In genomic region chr10:102917314-102917961, GRCh38 we compare ENCODE assay signal across 1 cellular context.
TF ChIP-seq lines count a peak whose summit lies in the region.

No MANE protein-coding gene starts in this region.

TF ChIP-seq in HepG2, 621 proteins besides CTCF, POLR2A, EP300 and RAD21 (continued from another document and continues in another):
- TF ChIP-seq ZNF225 (CRISPR knock-in tag; IDR thresholded peaks at IDR 0.05) (peak; percentile 57; the same call in 1 of the 2 replicates), ZNF296 (CRISPR knock-in tag; conservative IDR thresholded peaks at IDR 0.05) (no peak), SRSF9 (IDR thresholded peaks at IDR 0.05; ENCODE audit: borderline replicate concordance, insufficient read depth, low read depth, low read length, poor library complexity, severe bottlenecking) (no peak), ZFP62 (CRISPR knock-in tag; IDR thresholded peaks at IDR 0.05) (no peak), U2AF1 (optimal IDR thresholded peaks at IDR 0.05; ENCODE audit: low read depth, low read length) (no peak), ZNF234 (CRISPR knock-in tag; conservative IDR thresholded peaks at IDR 0.05) (peak; percentile 71; the same call in 1 of the 2 replicates), TCF7 (IDR thresholded peaks at IDR 0.05; ENCODE audit: low read depth) (no peak), TOPORS (CRISPR knock-in tag; IDR thresholded peaks at IDR 0.05) (no peak), ZNF569 (CRISPR knock-in tag; IDR thresholded peaks at IDR 0.05; ENCODE audit: borderline replicate concordance) (no peak), ZNF746 (CRISPR knock-in tag; IDR thresholded peaks at IDR 0.05) (no peak), ZNF207 (IDR thresholded peaks at IDR 0.05; ENCODE audit: borderline replicate concordance) (no peak), ZBTB44 (CRISPR knock-in tag; IDR thresholded peaks at IDR 0.05) (no peak), ZNF430 (CRISPR knock-in tag; IDR thresholded peaks at IDR 0.05) (no peak; the same call in 1 of the 2 replicates), ZXDC (CRISPR knock-in tag; IDR thresholded peaks at IDR 0.05) (no peak), NFIC (IDR thresholded peaks at IDR 0.05; ENCODE audit: low read length) (no peak), THAP11 (CRISPR knock-in tag; IDR thresholded peaks at IDR 0.05) (no peak), ZNF563 (CRISPR knock-in tag; IDR thresholded peaks at IDR 0.05) (no peak), SMARCC2 (IDR thresholded peaks at IDR 0.05) (no peak), ZNF17 (CRISPR knock-in tag; IDR thresholded peaks at IDR 0.05) (no peak), ZNF136 (CRISPR knock-in tag; IDR thresholded peaks at IDR 0.05; ENCODE audit: low read depth) (no peak), MED13 (CRISPR knock-in tag; IDR thresholded peaks at IDR 0.05) (0 out of 2 replicates have a peak, but pooled peaks have one; percentile 34), ZMYM2 (CRISPR knock-in tag; IDR thresholded peaks at IDR 0.05) (no peak), RBFOX2 (IDR thresholded peaks at IDR 0.05; ENCODE audit: low read depth, low read length) (no peak), DDIT3 (CRISPR knock-in tag; IDR thresholded peaks at IDR 0.05) (no peak), NAIF1 (CRISPR knock-in tag; IDR thresholded peaks at IDR 0.05; ENCODE audit: borderline replicate concordance) (peak; percentile 13; the same call in 1 of the 2 replicates), ISL2 (CRISPR knock-in tag; IDR thresholded peaks at IDR 0.05) (no peak), ZNF530 (CRISPR knock-in tag; IDR thresholded peaks at IDR 0.05; ENCODE audit: low read depth) (no peak), NFE2L2 (IDR thresholded peaks at IDR 0.05; ENCODE audit: low read length) (no peak), JARID2 (CRISPR knock-in tag; IDR thresholded peaks at IDR 0.05; ENCODE audit: insufficient replicate concordance) (no peak), MAFK (conservative IDR thresholded peaks at IDR 0.05 in 1 of 2, IDR thresholded peaks at IDR 0.05 in 1 of 2; ENCODE audit: low read length in 2 of 2) (no peak), ZBTB39 (CRISPR knock-in tag; IDR thresholded peaks at IDR 0.05) (no peak), CREM (IDR thresholded peaks at IDR 0.05) (no peak), CREM (CRISPR knock-in tag; IDR thresholded peaks at IDR 0.05) (no peak), ELF4 (CRISPR knock-in tag; IDR thresholded peaks at IDR 0.05; ENCODE audit: borderline replicate concordance) (no peak), ZFY (CRISPR knock-in tag; IDR thresholded peaks at IDR 0.05) (no peak), ZFYVE20 (CRISPR knock-in tag; IDR thresholded peaks at IDR 0.05; ENCODE audit: borderline replicate concordance, low read depth) (no peak), FIP1L1 (IDR thresholded peaks at IDR 0.05; ENCODE audit: borderline replicate concordance, insufficient read depth, low read depth, low read length) (no peak), SMAD9 (CRISPR knock-in tag; IDR thresholded peaks at IDR 0.05) (no peak), ZNF232 (CRISPR knock-in tag; IDR thresholded peaks at IDR 0.05; ENCODE audit: borderline replicate concordance) (no peak), ZNF598 (CRISPR knock-in tag; IDR thresholded peaks at IDR 0.05; ENCODE audit: borderline replicate concordance) (peak; percentile 62; the same call in 1 of the 2 replicates), ZNF20 (CRISPR knock-in tag; IDR thresholded peaks at IDR 0.05) (no peak), PAF1 (CRISPR knock-in tag; IDR thresholded peaks at IDR 0.05) (no peak), MTF1 (CRISPR knock-in tag; IDR thresholded peaks at IDR 0.05) (no peak), ZBTB20 (CRISPR knock-in tag; IDR thresholded peaks at IDR 0.05; ENCODE audit: borderline replicate concordance, low read depth) (peak; percentile 73), ARNTL (CRISPR knock-in tag; IDR thresholded peaks at IDR 0.05) (no peak), RAD51 (IDR thresholded peaks at IDR 0.05; ENCODE audit: borderline replicate concordance) (no peak)
- TF ChIP-seq, protein P1, sequence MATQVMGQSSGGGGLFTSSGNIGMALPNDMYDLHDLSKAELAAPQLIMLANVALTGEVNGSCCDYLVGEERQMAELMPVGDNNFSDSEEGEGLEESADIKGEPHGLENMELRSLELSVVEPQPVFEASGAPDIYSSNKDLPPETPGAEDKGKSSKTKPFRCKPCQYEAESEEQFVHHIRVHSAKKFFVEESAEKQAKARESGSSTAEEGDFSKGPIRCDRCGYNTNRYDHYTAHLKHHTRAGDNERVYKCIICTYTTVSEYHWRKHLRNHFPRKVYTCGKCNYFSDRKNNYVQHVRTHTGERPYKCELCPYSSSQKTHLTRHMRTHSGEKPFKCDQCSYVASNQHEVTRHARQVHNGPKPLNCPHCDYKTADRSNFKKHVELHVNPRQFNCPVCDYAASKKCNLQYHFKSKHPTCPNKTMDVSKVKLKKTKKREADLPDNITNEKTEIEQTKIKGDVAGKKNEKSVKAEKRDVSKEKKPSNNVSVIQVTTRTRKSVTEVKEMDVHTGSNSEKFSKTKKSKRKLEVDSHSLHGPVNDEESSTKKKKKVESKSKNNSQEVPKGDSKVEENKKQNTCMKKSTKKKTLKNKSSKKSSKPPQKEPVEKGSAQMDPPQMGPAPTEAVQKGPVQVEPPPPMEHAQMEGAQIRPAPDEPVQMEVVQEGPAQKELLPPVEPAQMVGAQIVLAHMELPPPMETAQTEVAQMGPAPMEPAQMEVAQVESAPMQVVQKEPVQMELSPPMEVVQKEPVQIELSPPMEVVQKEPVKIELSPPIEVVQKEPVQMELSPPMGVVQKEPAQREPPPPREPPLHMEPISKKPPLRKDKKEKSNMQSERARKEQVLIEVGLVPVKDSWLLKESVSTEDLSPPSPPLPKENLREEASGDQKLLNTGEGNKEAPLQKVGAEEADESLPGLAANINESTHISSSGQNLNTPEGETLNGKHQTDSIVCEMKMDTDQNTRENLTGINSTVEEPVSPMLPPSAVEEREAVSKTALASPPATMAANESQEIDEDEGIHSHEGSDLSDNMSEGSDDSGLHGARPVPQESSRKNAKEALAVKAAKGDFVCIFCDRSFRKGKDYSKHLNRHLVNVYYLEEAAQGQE (IDR thresholded peaks at IDR 0.05; ENCODE audit: borderline replicate concordance in 1 of 2, low read depth in 1 of 2, low read length in 2 of 2): no peak
- TF ChIP-seq, protein P2, sequence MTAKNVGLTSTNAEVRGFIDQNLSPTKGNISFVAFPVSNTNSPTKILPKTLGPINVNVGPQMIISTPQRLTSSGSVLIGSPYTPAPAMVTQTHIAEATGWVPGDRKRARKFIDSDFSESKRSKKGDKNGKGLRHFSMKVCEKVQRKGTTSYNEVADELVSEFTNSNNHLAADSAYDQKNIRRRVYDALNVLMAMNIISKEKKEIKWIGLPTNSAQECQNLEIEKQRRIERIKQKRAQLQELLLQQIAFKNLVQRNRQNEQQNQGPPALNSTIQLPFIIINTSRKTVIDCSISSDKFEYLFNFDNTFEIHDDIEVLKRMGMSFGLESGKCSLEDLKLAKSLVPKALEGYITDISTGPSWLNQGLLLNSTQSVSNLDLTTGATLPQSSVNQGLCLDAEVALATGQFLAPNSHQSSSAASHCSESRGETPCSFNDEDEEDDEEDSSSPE (CRISPR knock-in tag; IDR thresholded peaks at IDR 0.05): no peak; the same call in 1 of the 2 replicates
- TF ChIP-seq, protein P3, sequence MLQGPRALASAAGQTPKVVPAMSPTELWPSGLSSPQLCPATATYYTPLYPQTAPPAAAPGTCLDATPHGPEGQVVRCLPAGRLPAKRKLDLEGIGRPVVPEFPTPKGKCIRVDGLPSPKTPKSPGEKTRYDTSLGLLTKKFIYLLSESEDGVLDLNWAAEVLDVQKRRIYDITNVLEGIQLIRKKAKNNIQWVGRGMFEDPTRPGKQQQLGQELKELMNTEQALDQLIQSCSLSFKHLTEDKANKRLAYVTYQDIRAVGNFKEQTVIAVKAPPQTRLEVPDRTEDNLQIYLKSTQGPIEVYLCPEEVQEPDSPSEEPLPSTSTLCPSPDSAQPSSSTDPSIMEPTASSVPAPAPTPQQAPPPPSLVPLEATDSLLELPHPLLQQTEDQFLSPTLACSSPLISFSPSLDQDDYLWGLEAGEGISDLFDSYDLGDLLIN (CRISPR knock-in tag; IDR thresholded peaks at IDR 0.05; ENCODE audit: borderline replicate concordance): no peak
- TF ChIP-seq, protein P4, sequence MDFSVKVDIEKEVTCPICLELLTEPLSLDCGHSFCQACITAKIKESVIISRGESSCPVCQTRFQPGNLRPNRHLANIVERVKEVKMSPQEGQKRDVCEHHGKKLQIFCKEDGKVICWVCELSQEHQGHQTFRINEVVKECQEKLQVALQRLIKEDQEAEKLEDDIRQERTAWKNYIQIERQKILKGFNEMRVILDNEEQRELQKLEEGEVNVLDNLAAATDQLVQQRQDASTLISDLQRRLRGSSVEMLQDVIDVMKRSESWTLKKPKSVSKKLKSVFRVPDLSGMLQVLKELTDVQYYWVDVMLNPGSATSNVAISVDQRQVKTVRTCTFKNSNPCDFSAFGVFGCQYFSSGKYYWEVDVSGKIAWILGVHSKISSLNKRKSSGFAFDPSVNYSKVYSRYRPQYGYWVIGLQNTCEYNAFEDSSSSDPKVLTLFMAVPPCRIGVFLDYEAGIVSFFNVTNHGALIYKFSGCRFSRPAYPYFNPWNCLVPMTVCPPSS (IDR thresholded peaks at IDR 0.05): no peak
- TF ChIP-seq, protein P5, sequence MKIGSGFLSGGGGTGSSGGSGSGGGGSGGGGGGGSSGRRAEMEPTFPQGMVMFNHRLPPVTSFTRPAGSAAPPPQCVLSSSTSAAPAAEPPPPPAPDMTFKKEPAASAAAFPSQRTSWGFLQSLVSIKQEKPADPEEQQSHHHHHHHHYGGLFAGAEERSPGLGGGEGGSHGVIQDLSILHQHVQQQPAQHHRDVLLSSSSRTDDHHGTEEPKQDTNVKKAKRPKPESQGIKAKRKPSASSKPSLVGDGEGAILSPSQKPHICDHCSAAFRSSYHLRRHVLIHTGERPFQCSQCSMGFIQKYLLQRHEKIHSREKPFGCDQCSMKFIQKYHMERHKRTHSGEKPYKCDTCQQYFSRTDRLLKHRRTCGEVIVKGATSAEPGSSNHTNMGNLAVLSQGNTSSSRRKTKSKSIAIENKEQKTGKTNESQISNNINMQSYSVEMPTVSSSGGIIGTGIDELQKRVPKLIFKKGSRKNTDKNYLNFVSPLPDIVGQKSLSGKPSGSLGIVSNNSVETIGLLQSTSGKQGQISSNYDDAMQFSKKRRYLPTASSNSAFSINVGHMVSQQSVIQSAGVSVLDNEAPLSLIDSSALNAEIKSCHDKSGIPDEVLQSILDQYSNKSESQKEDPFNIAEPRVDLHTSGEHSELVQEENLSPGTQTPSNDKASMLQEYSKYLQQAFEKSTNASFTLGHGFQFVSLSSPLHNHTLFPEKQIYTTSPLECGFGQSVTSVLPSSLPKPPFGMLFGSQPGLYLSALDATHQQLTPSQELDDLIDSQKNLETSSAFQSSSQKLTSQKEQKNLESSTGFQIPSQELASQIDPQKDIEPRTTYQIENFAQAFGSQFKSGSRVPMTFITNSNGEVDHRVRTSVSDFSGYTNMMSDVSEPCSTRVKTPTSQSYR (CRISPR knock-in tag; IDR thresholded peaks at IDR 0.05; ENCODE audit: borderline replicate concordance): no peak
- TF ChIP-seq, protein P6, sequence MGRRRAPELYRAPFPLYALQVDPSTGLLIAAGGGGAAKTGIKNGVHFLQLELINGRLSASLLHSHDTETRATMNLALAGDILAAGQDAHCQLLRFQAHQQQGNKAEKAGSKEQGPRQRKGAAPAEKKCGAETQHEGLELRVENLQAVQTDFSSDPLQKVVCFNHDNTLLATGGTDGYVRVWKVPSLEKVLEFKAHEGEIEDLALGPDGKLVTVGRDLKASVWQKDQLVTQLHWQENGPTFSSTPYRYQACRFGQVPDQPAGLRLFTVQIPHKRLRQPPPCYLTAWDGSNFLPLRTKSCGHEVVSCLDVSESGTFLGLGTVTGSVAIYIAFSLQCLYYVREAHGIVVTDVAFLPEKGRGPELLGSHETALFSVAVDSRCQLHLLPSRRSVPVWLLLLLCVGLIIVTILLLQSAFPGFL (CRISPR knock-in tag; IDR thresholded peaks at IDR 0.05): no peak
